ENCODE assay signal across 14 cellular contexts in genomic region chr12:54579258-54579657, GRCh38. TPM values are rescaled to one million over a fixed set of nuclear protein-coding genes. Genes with fewer than 3 reads are reported as not detected.
DNase-seq lines count a peak whose midpoint lies in the region; ATAC-seq and TF ChIP-seq lines count a peak whose summit lies in the region.
"Had no signal": no experiment of that assay in that cellular context is flagged by ENCODE, and none has a peak within 500 bp of the region (broad histone marks: within the 10 kb centered on the region; RNA-seq: fewer than 3 reads in every experiment).

No MANE protein-coding gene starts in this region.

- no peak overlapping the region for H3K4me3 Mint-ChIP-seq in activated CD8-positive, alpha-beta memory T cell treated with anti-CD3 and anti-CD28 coated beads, Interleukin-2, amount 10 ng/mL, durations not matched to agents 7 days and 5 days
- H3K4me3 Mint-ChIP-seq: T-helper 2 cell treated with Interferon-gamma antibody and Interleukin-4, amounts not matched to agents 5 μg/mL and 100 μg/mL, for 36 hours had no signal

- H3K79me2 ChIP-seq in KMS-11 (ENCODE audit: insufficient read depth, low read depth) = no peaks in the 10 kb centered on the region

- TF ChIP-seq CTCF in KMS-11 (conservative IDR thresholded peaks at IDR 0.05; ENCODE audit: low read depth, low read length) = no peak
- TF ChIP-seq CTCF in omental fat pad (IDR thresholded peaks at IDR 0.05) = no peak
- TF ChIP-seq CTCF in GM10248 (IDR thresholded peaks at IDR 0.05; ENCODE audit: control extremely low read depth, extremely low read depth, low read depth, missing control alignments) = no peak

- H3K36me3 Mint-ChIP-seq in activated CD8-positive, alpha-beta memory T cell treated with anti-CD3 and anti-CD28 coated beads, Interleukin-2, amount 10 ng/mL, durations not matched to agents 7 days and 5 days = peaks cover 6% of the 10 kb centered on the region

- H2AFZ ChIP-seq in KMS-11 (ENCODE audit: low read depth) = peak overlapping the region; percentile 47

- CTCF ChIA-PET in activated CD8-positive, alpha-beta memory T cell treated with anti-CD3 and anti-CD28 coated beads, Interleukin-2, amount 10 ng/mL, durations not matched to agents 7 days and 5 days (lab: Charles Lee) = interaction anchor here (1.0 to 4.0 kb wide), 21 partner anchors 9 to 1077 kb away, joined by 3 to 29 read pairs (median 5); partner anchors contain the start of gene PDE1B
- CTCF ChIA-PET in GM10248 (lab: Yijun Ruan, JAX) = interaction anchor here (0.7 to 6.3 kb wide), 18 partner anchors 8 to 495 kb away, joined by 3 to 87 read pairs (median 5); partner anchors contain the start of gene PDE1B

- H4K20me1 ChIP-seq in KMS-11 (ENCODE audit: insufficient read depth) = no peaks in the 10 kb centered on the region

- no peak overlapping the region for H3K27ac ChIP-seq in KMS-11
- H3K27ac ChIP-seq: testis had no signal

- H3K9me3 Mint-ChIP-seq in activated CD8-positive, alpha-beta memory T cell treated with anti-CD3 and anti-CD28 coated beads, Interleukin-2, amount 10 ng/mL, durations not matched to agents 7 days and 5 days (ENCODE audit: low read depth) = no peaks in the 10 kb centered on the region
- H3K9me3 Mint-ChIP-seq: T-helper 2 cell treated with Interferon-gamma antibody and Interleukin-4, amounts not matched to agents 5 μg/mL and 100 μg/mL, for 36 hours had no signal

- no peak overlapping the region for H3K4me3 ChIP-seq in KMS-11 (IDR thresholded peaks at IDR 0.05; ENCODE audit: insufficient read depth, low read depth, low read length)
- H3K4me3 ChIP-seq: ovary, testis had no signal

- H3K4me2 ChIP-seq in KMS-11 = no peak overlapping the region

- peaks cover 7% of the 10 kb centered on the region for H3K27me3 Mint-ChIP-seq in activated CD8-positive, alpha-beta memory T cell treated with anti-CD3 and anti-CD28 coated beads, Interleukin-2, amount 10 ng/mL, durations not matched to agents 7 days and 5 days

- H3K4me1 Mint-ChIP-seq in activated CD8-positive, alpha-beta memory T cell treated with anti-CD3 and anti-CD28 coated beads, Interleukin-2, amount 10 ng/mL, durations not matched to agents 7 days and 5 days = peaks cover 5% of the 10 kb centered on the region

- peak; percentile 29 for ATAC-seq in activated CD8-positive, alpha-beta memory T cell treated with anti-CD3 and anti-CD28 coated beads, Interleukin-2, amount 10 ng/mL, durations not matched to agents 7 days and 5 days
- ATAC-seq in HG02840 (IDR thresholded peaks at IDR 0.05; ENCODE audit: low FRiP score, unreplicated experiment) (peak; percentile 25), omental fat pad (ENCODE audit: low FRiP score) (peak; percentile 12), HG02571 (IDR thresholded peaks at IDR 0.05; ENCODE audit: unreplicated experiment) (no peak)

- H3K27me3 ChIP-seq in KMS-11 (ENCODE audit: insufficient read depth, low read depth) = no peaks in the 10 kb centered on the region; the same call in 1 of the 2 replicates
- H3K27me3 ChIP-seq: ovary, testis had no signal

- no peaks in the 10 kb centered on the region for H3K36me3 ChIP-seq in KMS-11 (ENCODE audit: insufficient read depth)
- H3K36me3 ChIP-seq: ovary had no signal

- no peak overlapping the region for H3K9ac ChIP-seq in KMS-11

- no peak overlapping the region for H3K27ac Mint-ChIP-seq in activated CD8-positive, alpha-beta memory T cell treated with anti-CD3 and anti-CD28 coated beads, Interleukin-2, amount 10 ng/mL, durations not matched to agents 7 days and 5 days
- H3K27ac Mint-ChIP-seq: T-helper 2 cell treated with Interferon-gamma antibody and Interleukin-4, amounts not matched to agents 5 μg/mL and 100 μg/mL, for 36 hours had no signal

- DNase-seq in activated CD8-positive, alpha-beta memory T cell treated with anti-CD3 and anti-CD28 coated beads, Interleukin-2, amount 10 ng/mL, durations not matched to agents 7 days and 5 days = no peak
- no peak for DNase-seq in activated CD8-positive, alpha-beta memory T cell treated with anti-CD3 and anti-CD28 coated beads, Interleukin-2, amount 50 U/mL, for 4 hours
- no peak for DNase-seq in omental fat pad (ENCODE audit: low spot score)
- DNase-seq in SIG-M5 (lab: John Stamatoyannopoulos, UW) = no peak
- no peak for DNase-seq in GM10248 (ENCODE audit: extremely low spot score)

- POLR2A ChIA-PET in GM10248 (lab: Yijun Ruan, JAX) = no interaction called here

- H3K4me1 ChIP-seq in KMS-11 (ENCODE audit: low read depth, poor library complexity, severe bottlenecking) = no peaks in the 10 kb centered on the region
- H3K4me1 ChIP-seq: testis had no signal

RNA-seq across cellular contexts. Expression of gene PPP1R1A, which starts 9.2 kb away (rescaled TPM):
- total RNA-seq in activated CD8-positive, alpha-beta memory T cell treated with anti-CD3 and anti-CD28 coated beads, Interleukin-2, amount 10 ng/mL, durations not matched to agents 7 days and 5 days = not detected
- total RNA-seq in omental fat pad = 100 to 1,000 TPM; 115 to 168 (median 145) TPM
- total RNA-seq: bronchial epithelial cell, fibroblast of villous mesenchyme had no signal

RNA-seq across cellular contexts. Expression of gene PDE1B, which starts 29.9 kb away (rescaled TPM):
- 10 to 100 TPM; 10.6 to 14.3 TPM for total RNA-seq in activated CD8-positive, alpha-beta memory T cell treated with anti-CD3 and anti-CD28 coated beads, Interleukin-2, amount 10 ng/mL, durations not matched to agents 7 days and 5 days
- 10 to 100 TPM; 29.9 to 85.6 (median 39.0) TPM for total RNA-seq in omental fat pad
- total RNA-seq: bronchial epithelial cell, fibroblast of villous mesenchyme had no signal

RNA-seq across cellular contexts. Expression of gene LACRT, which starts 55.4 kb away (rescaled TPM):
- not detected for total RNA-seq in activated CD8-positive, alpha-beta memory T cell treated with anti-CD3 and anti-CD28 coated beads, Interleukin-2, amount 10 ng/mL, durations not matched to agents 7 days and 5 days
- total RNA-seq in omental fat pad = not detected
- total RNA-seq: bronchial epithelial cell, fibroblast of villous mesenchyme, H7, ovary, testis had no signal

Comparison
In these comparisons a context has a peak if more than half of its experiments do, and no peak if none do; other contexts are left out.
1. RNA of gene PPP1R1A, which starts 9.2 kb away (total RNA-seq): 115 to 168 TPM in omental fat pad; not detected in activated CD8-positive, alpha-beta memory T cell treated with anti-CD3 and anti-CD28 coated beads, Interleukin-2, amount 10 ng/mL, durations not matched to agents 7 days and 5 days; every median in the first group is over 100 times any median in the second.